In genomic region chr3:44914936-44915335, GRCh38 we compare ENCODE assay signal across 10 cellular contexts. TPM values are rescaled to one million over a fixed set of nuclear protein-coding genes. Genes with fewer than 3 reads are reported as not detected.
DNase-seq lines count a peak whose midpoint lies in the region; ATAC-seq and TF ChIP-seq lines count a peak whose summit lies in the region.
"Had no signal": no experiment of that assay in that cellular context is flagged by ENCODE, and none has a peak within 500 bp of the region (broad histone marks: within the 10 kb centered on the region; RNA-seq: fewer than 3 reads in every experiment).

No MANE protein-coding gene starts in this region.

- peaks cover 19% of the 10 kb centered on the region for H3K36me3 ChIP-seq in lower lobe of right lung

- H3K27me3 Mint-ChIP-seq in Calu3 (ENCODE audit: unreplicated experiment) = no peaks in the 10 kb centered on the region
- peaks cover 10% of the 10 kb centered on the region for H3K27me3 Mint-ChIP-seq in activated T-helper 17 cell treated with anti-CD3 and anti-CD28 coated beads, Interleukin-2, amount 50 U/mL, for 72 hours

- H3K4me3 Mint-ChIP-seq in Calu3 (ENCODE audit: low read depth, unreplicated experiment) = no peak overlapping the region
- H3K4me3 Mint-ChIP-seq in activated T-helper 17 cell treated with anti-CD3 and anti-CD28 coated beads, Interleukin-2, amount 50 U/mL, for 72 hours = no peak overlapping the region
- H3K4me3 Mint-ChIP-seq: T-helper 17 cell had no signal

- H3K4me3 ChIP-seq in cardiac fibroblast (replicated peaks in 1 of 2; ENCODE audit: low read depth in 2 of 2, low read length in 2 of 2) = no peak overlapping the region
- H3K4me3 ChIP-seq in lower lobe of right lung = no peak overlapping the region

- no peak for TF ChIP-seq EP300 in Ishikawa (IDR thresholded peaks at IDR 0.05; ENCODE audit: borderline replicate concordance)

- intact Hi-C loops in Calu3 (cut with micrococcal nuclease; ENCODE audit: unreplicated experiment) = loop anchor here (2.0 to 10.0 kb wide), 3 partner anchors 30 to 382 kb away; no protein-coding TSS in a partner anchor
- intact Hi-C loops in lower lobe of right lung (cut with DNase I) = loop anchor here (10.0 kb wide), 1 partner anchor 380 kb away; no protein-coding TSS in a partner anchor

- no peaks in the 10 kb centered on the region for H3K4me1 Mint-ChIP-seq in Calu3 (ENCODE audit: low read depth, unreplicated experiment)
- no peaks in the 10 kb centered on the region for H3K4me1 Mint-ChIP-seq in activated T-helper 17 cell treated with anti-CD3 and anti-CD28 coated beads, Interleukin-2, amount 50 U/mL, for 72 hours
- H3K4me1 Mint-ChIP-seq: T-helper 17 cell had no signal

- no peak overlapping the region for H3K27ac Mint-ChIP-seq in Calu3 (ENCODE audit: unreplicated experiment)
- no peak overlapping the region for H3K27ac Mint-ChIP-seq in activated T-helper 17 cell treated with anti-CD3 and anti-CD28 coated beads, Interleukin-2, amount 50 U/mL, for 72 hours
- H3K27ac Mint-ChIP-seq: T-helper 17 cell had no signal

- H3K27ac ChIP-seq in lower lobe of right lung = no peak overlapping the region

- H3K4me1 ChIP-seq in lower lobe of right lung = peaks cover 15% of the 10 kb centered on the region

- CTCF ChIA-PET in Calu3 (lab: Charles Lee) = interaction anchor here (0.7 to 1.4 kb wide), 4 partner anchors 9 to 61 kb away, joined by 3 read pairs; partner anchors contain the start of genes EXOSC7 and ZDHHC3

- peak; percentile 48 for TF ChIP-seq RAD21 in Ishikawa (IDR thresholded peaks at IDR 0.05; ENCODE audit: low read depth)

- peak; percentile 76 to 84 for ATAC-seq in lower lobe of right lung
- no peak for ATAC-seq in GM18517 (IDR thresholded peaks at IDR 0.05; ENCODE audit: unreplicated experiment)
- no peak for ATAC-seq in activated T-helper 17 cell treated with anti-CD3 and anti-CD28 coated beads, Interleukin-2, amount 50 U/mL, for 72 hours (replicated peaks)
- ATAC-seq: T-helper 17 cell had no signal

- BruUV-seq in Calu3 (replicated peaks; lab: Mats Ljungman, UMichigan) = no TSS peak

- no peaks in the 10 kb centered on the region for H3K9me3 ChIP-seq in lower lobe of right lung

- no peaks in the 10 kb centered on the region for H3K9me3 Mint-ChIP-seq in Calu3 (ENCODE audit: low read depth, unreplicated experiment)
- no peaks in the 10 kb centered on the region for H3K9me3 Mint-ChIP-seq in activated T-helper 17 cell treated with anti-CD3 and anti-CD28 coated beads, Interleukin-2, amount 50 U/mL, for 72 hours

- peaks cover 10% of the 10 kb centered on the region for H3K36me3 Mint-ChIP-seq in Calu3 (ENCODE audit: insufficient read depth, unreplicated experiment)
- no peaks in the 10 kb centered on the region for H3K36me3 Mint-ChIP-seq in activated T-helper 17 cell treated with anti-CD3 and anti-CD28 coated beads, Interleukin-2, amount 50 U/mL, for 72 hours (ENCODE audit: low read depth)

- no peaks in the 10 kb centered on the region for H3K27me3 ChIP-seq in lower lobe of right lung (ENCODE audit: low read depth)

- TF ChIP-seq CTCF in Calu3 (IDR thresholded peaks at IDR 0.05; ENCODE audit: unreplicated experiment) = peak; percentile 22
- peak; percentile 40 for TF ChIP-seq CTCF in cardiac fibroblast (IDR thresholded peaks at IDR 0.05; ENCODE audit: low read depth, low read length)
- TF ChIP-seq CTCF in lower lobe of right lung (IDR thresholded peaks at IDR 0.05) = peak; percentile 35

- DNase-seq in Calu3 (peak; percentile 44), cardiac fibroblast (ENCODE audit: low read depth in 2 of 2) (peak; percentile 17 to 22), lower lobe of right lung (no peak), activated T-cell treated with anti-CD3 and anti-CD28 coated beads for 4 hours (no peak), NCI-H2029 treated with DMSO at 0.1 percent for 48 hours (lab: John Stamatoyannopoulos, UW) (no peak)
- DNase-seq: NCI-H1092 treated with DMSO at 0.1 percent for 48 hours, T-helper 17 cell had no signal

TF ChIP-seq in Ishikawa, 13 proteins besides CTCF, POLR2A, EP300 and RAD21:
- TF ChIP-seq USF1 (IDR thresholded peaks at IDR 0.05) (no peak), ZBTB7A (IDR thresholded peaks at IDR 0.05; ENCODE audit: low read depth) (no peak), MAX (IDR thresholded peaks at IDR 0.05) (no peak), YY1 (IDR thresholded peaks at IDR 0.05; ENCODE audit: low read depth) (no peak)

RNA-seq across cellular contexts. Expression of gene TGM4, which starts 40.5 kb away (rescaled TPM):
- total RNA-seq in Calu3 (2022) = 0.14 and 0.39 TPM in 2 replicates
- total RNA-seq in lower lobe of right lung = not detected
- not detected for total RNA-seq in activated T-helper 17 cell treated with anti-CD3 and anti-CD28 coated beads, Interleukin-2, amount 50 U/mL, for 72 hours
- total RNA-seq: T-helper 17 cell had no signal

RNA-seq across cellular contexts. Expression of gene TMEM42, which starts 53.2 kb away (rescaled TPM):
- total RNA-seq in Calu3 (2022) = 12.3 TPM in 2 replicates
- 17.4 TPM for total RNA-seq in lower lobe of right lung
- total RNA-seq in activated T-helper 17 cell treated with anti-CD3 and anti-CD28 coated beads, Interleukin-2, amount 50 U/mL, for 72 hours = 1 to 10 TPM; 6.9 to 7.3 TPM

Comparison
In these comparisons a context has a peak if more than half of its experiments do, and no peak if none do; other contexts are left out.
1. DNase-seq: peak in Calu3 (single experiment) and cardiac fibroblast (2 of 2); none in lower lobe of right lung (single experiment), activated T-cell treated with anti-CD3 and anti-CD28 coated beads for 4 hours (single experiment) and NCI-H2029 treated with DMSO at 0.1 percent for 48 hours (single experiment).
2. ATAC-seq: peak in lower lobe of right lung (2 of 2); none in GM18517 (single experiment) and activated T-helper 17 cell treated with anti-CD3 and anti-CD28 coated beads, Interleukin-2, amount 50 U/mL, for 72 hours (single experiment).
3. Peak in every context shown above with its lines, with median percentiles within 50 percentile points of each other: CTCF ChIP-seq.